25 cellular contexts compared by ENCODE assay signal in genomic region chr4:52852041-52852440, GRCh38. TPM values are rescaled to one million over a fixed set of nuclear protein-coding genes. Genes with fewer than 3 reads are reported as not detected.
DNase-seq lines count a peak whose midpoint lies in the region; ATAC-seq and TF ChIP-seq lines count a peak whose summit lies in the region.
"Had no signal": no experiment of that assay in that cellular context is flagged by ENCODE, and none has a peak within 500 bp of the region (broad histone marks: within the 10 kb centered on the region; RNA-seq: fewer than 3 reads in every experiment).

No MANE protein-coding gene starts in this region.

- 71 to 83% methylated on average over 1 of the region's 1 CpG for WGBS in mesodermal cell (ENCODE audit: insufficient coverage in 2 of 2), 2 experiments

- peaks cover 38 to 46% (median 41%) of the 10 kb centered on the region in 10 experiments for H3K4me1 ChIP-seq in BLaER1 treated with 17β-estradiol and CSF1 and Interleukin-3, amounts not matched to agents 10 nM and 100 nM
- H3K4me1 ChIP-seq in adipocyte (ENCODE audit: control insufficient read depth, insufficient read depth, low read length) (peaks cover 20% of the 10 kb centered on the region), mesodermal cell (ENCODE audit: control insufficient read depth, insufficient read depth, low read length, poor library complexity, severe bottlenecking) (peaks cover 54% of the 10 kb centered on the region)
- H3K4me1 ChIP-seq: A549, BE2C had no signal

- peak overlapping the region in 2 of 11 experiments; percentile 51 to 54; a peak in 3 of 22 replicates for H3K27ac ChIP-seq in BLaER1 treated with 17β-estradiol and CSF1 and Interleukin-3, amounts not matched to agents 10 nM and 100 nM
- peak overlapping the region; percentile 75 for H3K27ac ChIP-seq in mesodermal cell (ENCODE audit: low read depth, low read length, severe bottlenecking)
- H3K27ac ChIP-seq: A549, KMS-11, PC-9, SJSA1 had no signal

- H4K20me1 ChIP-seq in BLaER1 treated with 17β-estradiol and CSF1 and Interleukin-3, amounts not matched to agents 10 nM and 100 nM, result no peaks in the 10 kb centered on the region

- no peaks in the 10 kb centered on the region for H3K36me3 ChIP-seq in BLaER1 treated with 17β-estradiol and CSF1 and Interleukin-3, amounts not matched to agents 10 nM and 100 nM
- H3K36me3 ChIP-seq in adipocyte (ENCODE audit: control insufficient read depth, insufficient read depth, low read length, severe bottlenecking) (no peaks in the 10 kb centered on the region), mesodermal cell (ENCODE audit: control insufficient read depth, insufficient read depth, low read length) (no peaks in the 10 kb centered on the region)
- H3K36me3 ChIP-seq: BE2C, SJSA1 had no signal

- no peaks in the 10 kb centered on the region for H3K27me3 ChIP-seq in BLaER1 treated with 17β-estradiol and CSF1 and Interleukin-3, amounts not matched to agents 10 nM and 100 nM
- H3K27me3 ChIP-seq in adipocyte (replicated peaks; ENCODE audit: control insufficient read depth, insufficient read depth, low read length), result no peaks in the 10 kb centered on the region
- H3K27me3 ChIP-seq: BE2C, SJSA1 had no signal

- peak overlapping the region; percentile 63 to 79 (median 71); a peak in 21 of 22 replicates for H3K4me2 ChIP-seq in BLaER1 treated with 17β-estradiol and CSF1 and Interleukin-3, amounts not matched to agents 10 nM and 100 nM
- H3K4me2 ChIP-seq: A549, KMS-11, PC-9 had no signal

- ATAC-seq in omental fat pad (ENCODE audit: low FRiP score) (no peak), HG03025 (IDR thresholded peaks at IDR 0.05; ENCODE audit: low FRiP score, unreplicated experiment) (no peak)
- ATAC-seq: A549 had no signal

- DNase-seq in AG10803 (ENCODE audit: low read depth), result peak; percentile 32
- DNase-seq in adipocyte (ENCODE audit: low read depth), result no peak
- no peak for DNase-seq in omental fat pad (ENCODE audit: low spot score)
- no peak for DNase-seq in effector CD8-positive, alpha-beta T cell (lab: John Stamatoyannopoulos, UW)
- DNase-seq in HUDEP-2 (lab: John Stamatoyannopoulos, UW; ENCODE audit: unreplicated experiment in 76 of 76), result no peak
- DNase-seq: BE2C; CD4-positive, CD25-positive, alpha-beta regulatory T cell; DMS153; DND-41; H7; MM.1S; NCI-H2029; NCI-H446; NCI-H524 treated with DMSO at 0.1 percent for 48 hours; NCI-H82; NK-92 treated with Interleukin-12 subunit alpha and Interleukin-12 subunit beta, amount 100 ng/mL, for 24 hours; PC-9; Right ventricle myocardium superior; RPMI8226 had no signal

- peaks cover 2 to 12% (median 6%) of the 10 kb centered on the region in 11 experiments; a peak in 20 of 22 replicates for H3K9me3 ChIP-seq in BLaER1 treated with 17β-estradiol and CSF1 and Interleukin-3, amounts not matched to agents 10 nM and 100 nM (replicated peaks in 1 of 11)
- H3K9me3 ChIP-seq in adipocyte (ENCODE audit: control insufficient read depth, low read length), result no peaks in the 10 kb centered on the region
- H3K9me3 ChIP-seq in mesodermal cell (ENCODE audit: control insufficient read depth, low read length), result no peaks in the 10 kb centered on the region
- H3K9me3 ChIP-seq: A549, BE2C, SJSA1 had no signal

- no peak overlapping the region for H3K9ac ChIP-seq in BLaER1 treated with 17β-estradiol and CSF1 and Interleukin-3, amounts not matched to agents 10 nM and 100 nM
- peak overlapping the region; percentile 73 for H3K9ac ChIP-seq in adipocyte (ENCODE audit: low read length)
- H3K9ac ChIP-seq: KMS-11 had no signal

- H3K4me3 ChIP-seq in AG10803 (ENCODE audit: low read length) (no peak overlapping the region), adipocyte (ENCODE audit: low read length) (no peak overlapping the region), mesodermal cell (ENCODE audit: extremely low read depth, insufficient read depth, low read length, poor library complexity, severe bottlenecking) (no peak overlapping the region)
- H3K4me3 ChIP-seq in BLaER1 treated with 17β-estradiol and CSF1 and Interleukin-3, amounts not matched to agents 10 nM and 100 nM, result no peak overlapping the region
- H3K4me3 ChIP-seq: A549, PC-9, SJSA1 had no signal

- TF ChIP-seq CTCF in AG10803 (conservative IDR thresholded peaks at IDR 0.05; ENCODE audit: low read length) (no peak), omental fat pad (IDR thresholded peaks at IDR 0.05) (no peak)

RNA-seq across cellular contexts. Expression of gene RASL11B, which starts 10.1 kb away (rescaled TPM):
- 8.8 TPM for polyA plus RNA-seq in mesodermal cell (2013, experiment 1 of 2)
- 8.7 TPM for polyA plus RNA-seq in mesodermal cell (2013, experiment 2 of 2)
- total RNA-seq in omental fat pad, result 1 to 10 TPM in 2 of 4 donors, under 1 TPM in 1, not detected in 1; 0.56 to 1.9 (median 1.7) TPM
- total RNA-seq: PC-9 had no signal
